7 cellular contexts compared by ENCODE assay signal in the genomic region with DNA sequence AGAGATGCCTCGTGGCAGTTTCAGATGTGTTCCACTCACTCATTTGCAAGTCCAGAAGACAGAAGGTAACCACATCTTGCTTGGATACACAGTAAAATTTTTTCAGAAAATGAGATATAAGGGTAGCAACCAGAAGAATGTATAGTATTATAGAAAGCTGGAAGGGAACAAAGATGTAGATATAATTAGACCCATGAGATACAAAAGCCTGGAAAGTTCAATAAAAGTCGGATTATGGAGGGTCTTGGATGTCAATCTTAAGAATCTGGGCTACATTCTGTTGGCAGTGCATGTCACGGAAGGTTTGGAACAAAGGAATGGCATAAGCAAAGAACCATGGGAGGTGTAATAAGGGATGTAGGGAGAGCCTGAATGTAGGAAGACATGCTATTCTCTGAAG.
"Had no signal": no experiment of that assay in that cellular context is flagged by ENCODE, and none has a peak within 500 bp of the region (broad histone marks: within the 10 kb centered on the region; RNA-seq: fewer than 3 reads in every experiment).

No MANE protein-coding gene starts in this region.

- H3K27ac Mint-ChIP-seq: GM23338, H9, HFFc6, IgD-negative memory B cell had no signal

- H3K4me1 Mint-ChIP-seq: GM23338, H9 had no signal

- H3K9me3 Mint-ChIP-seq: GM23338, H9, HFFc6, IgD-negative memory B cell had no signal

- DNase-seq: H9, HFFc6, KBM-7 had no signal

- ATAC-seq: GM23338, HCT116, HepG2 had no signal

- H3K4me3 ChIP-seq: GM23338 had no signal

- H3K4me3 Mint-ChIP-seq: GM23338, H9, HFFc6 had no signal
